ENCODE assay signal across 21 cellular contexts in genomic region chr13:46817838-46818476, GRCh38. TPM values are rescaled to one million over a fixed set of nuclear protein-coding genes. Genes with fewer than 3 reads are reported as not detected.
DNase-seq lines count a peak whose midpoint lies in the region; ATAC-seq, FAIRE-seq and TF ChIP-seq lines count a peak whose summit lies in the region.
"Had no signal": no experiment of that assay in that cellular context is flagged by ENCODE, and none has a peak within 500 bp of the region (broad histone marks: within the 10 kb centered on the region; RNA-seq: fewer than 3 reads in every experiment).

No MANE protein-coding gene starts in this region.

- intact Hi-C loops in HepG2 (cut with micrococcal nuclease; ENCODE audit: unreplicated experiment), result no loop called here
- intact Hi-C loops in spleen (cut with DNase I; ENCODE audit: low total_unique reads), result no loop called here

- POLR2A ChIA-PET in HepG2 (lab: Yijun Ruan, JAX), result no interaction called here

- H3K27ac ChIP-seq in HepG2 (ENCODE audit: extremely low read length, insufficient read depth, low read length) (no peak overlapping the region), neural progenitor cell (no peak overlapping the region), spleen (no peak overlapping the region), suprapubic skin (no peak overlapping the region)
- H3K27ac ChIP-seq: GM23248 had no signal

- TF ChIP-seq EP300 in HepG2 (IDR thresholded peaks at IDR 0.05; ENCODE audit: low read depth in 2 of 2, low read length in 2 of 2), result no peak
- no peak for TF ChIP-seq EP300 in HepG2 (CRISPR knock-in tag; IDR thresholded peaks at IDR 0.05; ENCODE audit: borderline replicate concordance)
- TF ChIP-seq EP300 in suprapubic skin (IDR thresholded peaks at IDR 0.05), result no peak

- in situ Hi-C loops in HepG2 (cut with HindIII; ENCODE audit: extremely low pct_ligation_motif_present, low pct_unique_long_range_greater_than_20kb), result no loop called here

- H3K4me1 Mint-ChIP-seq in neural progenitor cell, result peaks cover 2% of the 10 kb centered on the region
- no peaks in the 10 kb centered on the region for H3K4me1 Mint-ChIP-seq in stimulated activated naive CD8-positive, alpha-beta T cell treated with anti-CD3 and anti-CD28 coated beads, Interleukin-15, amount 100 ng/mL, for 72 hours

- H3K79me2 ChIP-seq in HepG2 (ENCODE audit: insufficient read depth, low read length) (no peaks in the 10 kb centered on the region), neural progenitor cell (ENCODE audit: low read depth) (no peaks in the 10 kb centered on the region)

- BruUV-seq in HepG2 (replicated peaks; lab: Mats Ljungman, UMichigan), result no TSS peak

- H3K9ac ChIP-seq in HepG2 (ENCODE audit: insufficient read depth, low read depth, low read length), result no peak overlapping the region
- no peak overlapping the region for H3K9ac ChIP-seq in neural progenitor cell
- H3K9ac ChIP-seq: GM23248 had no signal

- peak; percentile 72 for ATAC-seq in HepG2
- peak; percentile 46 for ATAC-seq in stimulated activated naive CD8-positive, alpha-beta T cell treated with anti-CD3 and anti-CD28 coated beads, Interleukin-15, amount 100 ng/mL, for 72 hours
- ATAC-seq: HCT116 had no signal

- TF ChIP-seq CTCF in HepG2 (CRISPR knock-in tag; IDR thresholded peaks at IDR 0.05) (no peak), neural progenitor cell (IDR thresholded peaks at IDR 0.05) (no peak), spleen (IDR thresholded peaks at IDR 0.05 in 8 of 11, conservative IDR thresholded peaks at IDR 0.05 in 3 of 11) (no peak), suprapubic skin (IDR thresholded peaks at IDR 0.05) (no peak)

- no peaks in the 10 kb centered on the region for H3K36me3 Mint-ChIP-seq in neural progenitor cell

- no peak for TF ChIP-seq POLR2A in HepG2 (IDR thresholded peaks at IDR 0.05; ENCODE audit: insufficient read depth in 1 of 2, low read depth in 2 of 2, low read length in 2 of 2)
- no peak for TF ChIP-seq POLR2A in spleen (IDR thresholded peaks at IDR 0.05)
- TF ChIP-seq POLR2A in suprapubic skin (IDR thresholded peaks at IDR 0.05), result no peak

- H2AFZ ChIP-seq in HepG2 (ENCODE audit: low read length) (no peak overlapping the region), neural progenitor cell (replicated peaks) (peak overlapping the region; percentile 94)

- H3K9me3 ChIP-seq in HepG2 (ENCODE audit: low read length) (no peaks in the 10 kb centered on the region), neural progenitor cell (ENCODE audit: low read depth) (no peaks in the 10 kb centered on the region), spleen (peaks cover 0 to 7% (median 2%) of the 10 kb centered on the region in 8 donors), suprapubic skin (no peaks in the 10 kb centered on the region)

- H3K4me2 ChIP-seq in HepG2 (ENCODE audit: low read depth, low read length) (no peak overlapping the region), neural progenitor cell (no peak overlapping the region)

- no peak for TF ChIP-seq RAD21 in HepG2 (CRISPR knock-in tag; IDR thresholded peaks at IDR 0.05)

- H3K36me3 ChIP-seq in HepG2 (replicated peaks in 1 of 2; ENCODE audit: control insufficient read depth in 1 of 2, insufficient read depth in 2 of 2, low read length in 2 of 2) (no peaks in the 10 kb centered on the region), neural progenitor cell (no peaks in the 10 kb centered on the region), spleen (no peaks in the 10 kb centered on the region), suprapubic skin (no peaks in the 10 kb centered on the region)

- H3K27me3 Mint-ChIP-seq in neural progenitor cell (ENCODE audit: insufficient read depth, low read depth), result peaks cover 2% of the 10 kb centered on the region
- H3K27me3 Mint-ChIP-seq in stimulated activated naive CD8-positive, alpha-beta T cell treated with anti-CD3 and anti-CD28 coated beads, Interleukin-15, amount 100 ng/mL, for 72 hours, result no peaks in the 10 kb centered on the region

- H4K20me1 ChIP-seq in HepG2 (ENCODE audit: insufficient read depth, low read length) (no peaks in the 10 kb centered on the region), neural progenitor cell (ENCODE audit: low read depth) (no peaks in the 10 kb centered on the region)

- H3K4me3 ChIP-seq in HepG2 (replicated peaks in 1 of 3; ENCODE audit: insufficient read depth in 1 of 3, low read depth in 2 of 3, low read length in 3 of 3) (no peak overlapping the region), neural progenitor cell (no peak overlapping the region), spleen (no peak overlapping the region), suprapubic skin (no peak overlapping the region)
- H3K4me3 ChIP-seq: GM23248 had no signal

- H3K9me3 Mint-ChIP-seq in neural progenitor cell, result peaks cover 2% of the 10 kb centered on the region
- peaks cover 6 to 8% of the 10 kb centered on the region in 2 donors for H3K9me3 Mint-ChIP-seq in stimulated activated naive CD8-positive, alpha-beta T cell treated with anti-CD3 and anti-CD28 coated beads, Interleukin-15, amount 100 ng/mL, for 72 hours

- no peak for FAIRE-seq in HepG2 (lab: Jason Lieb, UNC)
- no peak for FAIRE-seq in frontal cortex (lab: Jason Lieb, UNC)
- FAIRE-seq: GM12891, GM18507, H1 had no signal

- no peaks in the 10 kb centered on the region for H3F3A ChIP-seq in neural progenitor cell (ENCODE audit: low read depth)

- CTCF ChIA-PET in HepG2 (lab: Yijun Ruan, JAX; ENCODE audit: low intra/inter-chr PET ratio, low total read pairs), result no interaction called here

- H3K27ac Mint-ChIP-seq in neural progenitor cell, result no peak overlapping the region
- no peak overlapping the region for H3K27ac Mint-ChIP-seq in stimulated activated naive CD8-positive, alpha-beta T cell treated with anti-CD3 and anti-CD28 coated beads, Interleukin-15, amount 100 ng/mL, for 72 hours
- H3K27ac Mint-ChIP-seq: CD4-positive, alpha-beta memory T cell had no signal

- 25% methylated on average over 1 of the region's 13 CpGs for WGBS in HepG2 (ENCODE audit: low lambda C conversion rate)
- 83 to 90% (median 89%) methylated on average over 4 to 13 of the region's 13 CpGs for WGBS in spleen, 5 donors
- 93% methylated on average over 7 of the region's 13 CpGs for WGBS in suprapubic skin

- no peak overlapping the region for H3K4me3 Mint-ChIP-seq in neural progenitor cell
- no peak overlapping the region for H3K4me3 Mint-ChIP-seq in stimulated activated naive CD8-positive, alpha-beta T cell treated with anti-CD3 and anti-CD28 coated beads, Interleukin-15, amount 100 ng/mL, for 72 hours
- H3K4me3 Mint-ChIP-seq: CD4-positive, alpha-beta memory T cell had no signal

- DNase-seq in HepG2 (ENCODE audit: low spot score) (no peak), neural progenitor cell (ENCODE audit: low spot score) (no peak), spleen (peak; percentile 64), NCI-H2107 (lab: John Stamatoyannopoulos, UW) (no peak), suprapubic skin (ENCODE audit: low spot score in 2 of 2) (no peak), frontal cortex (ENCODE audit: low spot score in 2 of 2) (no peak), NOMO-1 treated with DMSO at 0.1 percent for 48 hours (lab: John Stamatoyannopoulos, UW; ENCODE audit: unreplicated experiment) (no peak)
- DNase-seq in stimulated activated naive CD8-positive, alpha-beta T cell treated with anti-CD3 and anti-CD28 coated beads, Interleukin-15, amount 100 ng/mL, for 72 hours, result no peak
- DNase-seq: C1 segment of cervical spinal cord; Calu3; CD4-positive, alpha-beta memory T cell; COR-L47; DMS53; DMS79 treated with DMSO at 0.1 percent for 48 hours; GF-D8; H7 had no signal

- H3K27me3 ChIP-seq in HepG2 (ENCODE audit: control insufficient read depth in 1 of 2, insufficient read depth in 2 of 2, low read length in 2 of 2) (peaks cover 0 to 2% of the 10 kb centered on the region in 2 experiments; a peak in 1 of 5 replicates), neural progenitor cell (no peaks in the 10 kb centered on the region), spleen (replicated peaks in 1 of 7) (no peaks in the 10 kb centered on the region), suprapubic skin (no peaks in the 10 kb centered on the region)

- H3K4me1 ChIP-seq in HepG2 (ENCODE audit: insufficient read depth, low read length), result no peaks in the 10 kb centered on the region
- peaks cover 14% of the 10 kb centered on the region for H3K4me1 ChIP-seq in neural progenitor cell
- no peaks in the 10 kb centered on the region for H3K4me1 ChIP-seq in spleen
- no peaks in the 10 kb centered on the region for H3K4me1 ChIP-seq in suprapubic skin

TF ChIP-seq in HepG2, 621 proteins besides CTCF, POLR2A, EP300 and RAD21 (continues in another document):
- TF ChIP-seq ZNF530 (CRISPR knock-in tag; IDR thresholded peaks at IDR 0.05; ENCODE audit: low read depth) (no peak), NR2F6 (IDR thresholded peaks at IDR 0.05) (no peak), NR2F6 (CRISPR knock-in tag; IDR thresholded peaks at IDR 0.05) (no peak), SP5 (CRISPR knock-in tag; IDR thresholded peaks at IDR 0.05; ENCODE audit: borderline replicate concordance, low read depth) (no peak)

RNA-seq across cellular contexts. Expression of gene ESD, which starts 21.0 kb away (rescaled TPM):
- total RNA-seq in HepG2 (2016; rRNA removed; fragmentation: Illumina TruSeq; extraction: Trizol) (147 and 234 TPM in 2 replicates), neural progenitor cell (ENCODE audit: low replicate concordance) (135 and 191 TPM in 2 replicates), spleen (10 to 100 TPM; 52.3 to 85.5 (median 61.5) TPM), suprapubic skin (10 to 100 TPM; 77.7 to 83.0 (median 82.2) TPM), frontal cortex (124 TPM)
- 53.1 and 56.4 TPM in 2 replicates for total RNA-seq in HepG2 (2016; cell fraction: cytosol; rRNA removed; fragmentation: Illumina TruSeq; extraction: Trizol; ENCODE audit: low read depth)
- 146 and 243 TPM in 2 replicates for total RNA-seq in HepG2 (2016; cell fraction: insoluble cytoplasmic fraction; rRNA removed; fragmentation: Illumina TruSeq; extraction: Trizol)
- total RNA-seq in HepG2 (2016; cell fraction: membrane; rRNA removed; fragmentation: Illumina TruSeq; extraction: Trizol), result 92.1 and 96.2 TPM in 2 replicates
- total RNA-seq in HepG2 (2016; cell fraction: nucleus; rRNA removed; fragmentation: Illumina TruSeq; extraction: Trizol), result 70.0 and 78.0 TPM in 2 replicates
- polyA plus RNA-seq in HepG2 (2011; rRNA removed) (87.5 and 118 TPM in 2 replicates), spleen (10 to 100 TPM; 64.7 to 78.0 (median 65.0) TPM)
- polyA plus RNA-seq in HepG2 (2011; cell fraction: cytosol; rRNA removed), result 51.7 and 73.6 TPM in 2 replicates
- 20.7 and 24.8 TPM in 2 replicates for polyA plus RNA-seq in HepG2 (2011; cell fraction: nucleus; rRNA removed)
- polyA plus RNA-seq in HepG2 (2012), result 124 and 156 TPM in 2 replicates
- 62.3 and 69.2 TPM in 2 replicates for polyA plus RNA-seq in HepG2 (2016; cell fraction: cytosol; fragmentation: Illumina TruSeq; extraction: Trizol; ENCODE audit: low read depth)
- polyA plus RNA-seq in HepG2 (2016; cell fraction: insoluble cytoplasmic fraction; fragmentation: Illumina TruSeq; extraction: Trizol; ENCODE audit: low read depth), result 282 and 300 TPM in 2 replicates
- 93.3 and 95.7 TPM in 2 replicates for polyA plus RNA-seq in HepG2 (2016; cell fraction: membrane; fragmentation: Illumina TruSeq; extraction: Trizol; ENCODE audit: low read depth)
- 102 and 106 TPM in 2 replicates for polyA plus RNA-seq in HepG2 (2016; cell fraction: nucleus; fragmentation: Illumina TruSeq; extraction: Trizol; ENCODE audit: insufficient read depth, low read depth)
- polyA minus RNA-seq in HepG2 (2011; rRNA and poly(A)+ RNA removed; ENCODE audit: low replicate concordance), result 20.2 and 23.9 TPM in 2 replicates
- 58.6 and 65.4 TPM in 2 replicates for polyA minus RNA-seq in HepG2 (2011; cell fraction: cytosol; rRNA and poly(A)+ RNA removed)
- polyA minus RNA-seq in HepG2 (2011; cell fraction: nucleus; rRNA and poly(A)+ RNA removed), result 33.9 and 53.6 TPM in 2 replicates
